9 cellular contexts compared by ENCODE assay signal in the genomic region with DNA sequence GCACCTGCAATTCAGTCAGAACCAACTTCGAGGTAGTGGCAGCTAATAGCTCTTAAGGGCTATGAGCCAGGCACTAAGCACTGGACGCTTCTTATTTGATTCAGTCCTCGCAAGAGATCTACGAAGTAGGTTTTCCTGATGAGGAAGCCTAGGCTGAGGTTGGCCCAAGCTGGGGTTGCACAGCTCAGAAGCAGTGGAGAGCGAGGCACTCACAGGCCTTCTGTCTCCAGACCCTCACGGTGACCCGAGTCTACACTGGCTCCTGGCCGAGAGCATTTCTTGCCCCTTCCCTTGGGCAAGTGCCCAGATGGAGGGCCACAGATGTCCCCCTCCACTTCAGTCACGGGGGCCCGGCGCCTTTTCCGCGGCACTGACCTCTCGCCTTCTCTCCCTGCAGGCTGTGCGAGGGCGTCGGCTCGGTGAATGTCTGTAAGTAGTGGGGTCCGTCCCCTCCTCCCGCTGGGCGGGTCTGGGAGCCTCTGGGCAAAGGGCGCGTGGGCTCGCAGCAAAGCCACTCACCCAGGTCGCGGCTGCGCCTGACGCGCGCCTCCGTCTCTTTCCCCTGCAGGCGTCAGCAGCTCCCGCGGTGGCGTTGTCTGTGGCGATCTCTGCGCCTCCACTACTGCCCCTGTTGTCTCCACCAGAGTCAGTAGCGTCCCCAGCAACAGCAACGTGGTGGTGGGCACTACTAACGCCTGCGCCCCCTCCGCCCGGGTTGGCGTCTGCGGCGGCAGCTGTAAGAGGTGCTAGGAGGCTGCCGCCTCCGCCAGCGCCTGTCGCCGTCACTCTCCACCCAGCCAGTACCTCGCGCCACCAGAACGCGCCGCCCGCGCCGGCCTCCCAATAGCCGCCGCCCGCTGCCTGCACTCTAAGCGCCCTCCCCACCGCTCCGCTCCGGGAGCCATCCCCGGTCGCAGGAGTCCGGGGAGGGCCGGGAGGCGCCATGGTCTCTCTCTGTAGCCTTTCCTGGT. TPM values are rescaled to one million over a fixed set of nuclear protein-coding genes. Genes with fewer than 3 reads are reported as not detected.
DNase-seq lines count a peak whose midpoint lies in the region; ATAC-seq and TF ChIP-seq lines count a peak whose summit lies in the region.
"Had no signal": no experiment of that assay in that cellular context is flagged by ENCODE, and none has a peak within 500 bp of the region (broad histone marks: within the 10 kb centered on the region; RNA-seq: fewer than 3 reads in every experiment).

No MANE protein-coding gene starts in this region.

- H3K27me3 ChIP-seq in HL-60 (ENCODE audit: insufficient read depth, poor library complexity, severe bottlenecking), result peaks cover 39% of the 10 kb centered on the region
- H3K27me3 ChIP-seq in ectodermal cell (ENCODE audit: control insufficient read depth, insufficient read depth, low read length, poor library complexity, severe bottlenecking), result peaks cover 50% of the 10 kb centered on the region
- H3K27me3 ChIP-seq in lung (ENCODE audit: control insufficient read depth, insufficient read depth), result no peaks in the 10 kb centered on the region

- ATAC-seq in lung (ENCODE audit: insufficient read depth, low FRiP score) (peak; percentile 73), GM18868 (IDR thresholded peaks at IDR 0.05; ENCODE audit: unreplicated experiment) (no peak), HG03025 (IDR thresholded peaks at IDR 0.05; ENCODE audit: low FRiP score, unreplicated experiment) (no peak)

- DNase-seq in AG10803 (ENCODE audit: low read depth), result peak; percentile 45
- peak in 1 of 2 experiments; percentile 16 for DNase-seq in HL-60 (ENCODE audit: low read depth in 1 of 2, low spot score in 1 of 2)
- DNase-seq in lung (ENCODE audit: low spot score), result peak; percentile 60
- DNase-seq in stimulated activated CD8-positive, alpha-beta memory T cell treated with anti-CD3 and anti-CD28 coated beads, Interleukin-4, amount 100 ng/mL, for 48 hours, result peak; percentile 67

- peaks cover 11% of the 10 kb centered on the region for H3K4me1 ChIP-seq in ectodermal cell (ENCODE audit: control insufficient read depth, insufficient read depth, low read length)
- peaks cover 0 to 6% of the 10 kb centered on the region in 2 donors for H3K4me1 ChIP-seq in lung (ENCODE audit: control insufficient read depth in 2 of 2, insufficient read depth in 2 of 2, low read length in 2 of 2)

- no peaks in the 10 kb centered on the region for H3K9me3 ChIP-seq in ectodermal cell (ENCODE audit: control insufficient read depth, low read length)
- no peaks in the 10 kb centered on the region for H3K9me3 ChIP-seq in lung (ENCODE audit: control insufficient read depth in 2 of 2, insufficient read depth in 1 of 2, low read length in 1 of 2)

- H3K27ac ChIP-seq in HL-60 (replicated peaks), result no peak overlapping the region
- peak overlapping the region; percentile 84 for H3K27ac ChIP-seq in VCaP
- H3K27ac ChIP-seq in ectodermal cell (ENCODE audit: insufficient read depth, low read depth, low read length, poor library complexity, severe bottlenecking), result no peak overlapping the region
- peak overlapping the region in 1 of 2 donors; percentile 59 for H3K27ac ChIP-seq in lung (ENCODE audit: low read depth in 1 of 2, low read length in 1 of 2)

- TF ChIP-seq CTCF in AG10803 (conservative IDR thresholded peaks at IDR 0.05; ENCODE audit: low read length) (peak; percentile 17; the same call in 1 of the 2 replicates), HL-60 (IDR thresholded peaks at IDR 0.05; ENCODE audit: insufficient read depth, low read length) (no peak), VCaP (conservative IDR thresholded peaks at IDR 0.05) (peak; percentile 47), lung (IDR thresholded peaks at IDR 0.05; ENCODE audit: control extremely low read depth, extremely low read depth) (no peak)

- WGBS in ectodermal cell, 2 experiments, result 10% methylated on average over 71 of the region's 71 CpGs
- WGBS in lung, 2 donors, result 7 to 8% methylated on average over 59 to 71 of the region's 71 CpGs

- H3K4me3 ChIP-seq in AG10803 (ENCODE audit: low read length), result peak overlapping the region; percentile 65
- 0 out of 2 replicates have a peak overlapping the region, but pooled peaks have one; percentile 4 for H3K4me3 ChIP-seq in HL-60 (replicated peaks; ENCODE audit: insufficient read depth, low read length)
- H3K4me3 ChIP-seq in ectodermal cell (ENCODE audit: insufficient read depth, low read depth, low read length), result peak overlapping the region; percentile 45
- peak overlapping the region; percentile 20 for H3K4me3 ChIP-seq in lung

- H3K36me3 ChIP-seq in ectodermal cell (ENCODE audit: control insufficient read depth, insufficient read depth, low read length), result no peaks in the 10 kb centered on the region
- H3K36me3 ChIP-seq in lung (ENCODE audit: control insufficient read depth in 2 of 2, insufficient read depth in 2 of 2, low read length in 2 of 2), result no peaks in the 10 kb centered on the region

RNA-seq across cellular contexts. Expression of a gene that starts 13.1 kb away (rescaled TPM):
- not detected for polyA plus RNA-seq in ectodermal cell (2013, experiment 1 of 4)
- polyA plus RNA-seq in ectodermal cell (2013, experiment 2 of 4), result not detected
- polyA plus RNA-seq in ectodermal cell (2013, experiment 3 of 4), result not detected
- not detected for polyA plus RNA-seq in ectodermal cell (2013, experiment 4 of 4)
- not detected for total RNA-seq in lung
- not detected for polyA plus RNA-seq in lung
- total RNA-seq: renal cortical epithelial cell had no signal

RNA-seq across cellular contexts. Expression of a gene that starts 16.8 kb away (rescaled TPM):
- not detected for polyA plus RNA-seq in ectodermal cell (2013, experiment 1 of 4)
- polyA plus RNA-seq in ectodermal cell (2013, experiment 2 of 4), result not detected
- polyA plus RNA-seq in ectodermal cell (2013, experiment 3 of 4), result not detected
- not detected for polyA plus RNA-seq in ectodermal cell (2013, experiment 4 of 4)
- total RNA-seq in lung, result under 1 TPM; 0.20 to 0.61 TPM
- polyA plus RNA-seq in lung, result under 1 TPM; 0.02 to 0.26 TPM
- total RNA-seq: renal cortical epithelial cell had no signal

RNA-seq across cellular contexts. Expression of a gene that starts 33.7 kb away (rescaled TPM):
- not detected for polyA plus RNA-seq in ectodermal cell (2013, experiment 1 of 4)
- polyA plus RNA-seq in ectodermal cell (2013, experiment 2 of 4), result not detected
- polyA plus RNA-seq in ectodermal cell (2013, experiment 3 of 4), result not detected
- not detected for polyA plus RNA-seq in ectodermal cell (2013, experiment 4 of 4)
- 1 to 10 TPM in 1 of 2 donors, not detected in 1; 1.1 TPM for total RNA-seq in lung
- polyA plus RNA-seq in lung, result under 1 TPM; 0.11 to 0.31 TPM

RNA-seq across cellular contexts. Expression of a gene that starts 59.2 kb away (rescaled TPM):
- polyA plus RNA-seq in ectodermal cell (2013, experiment 1 of 4), result not detected
- polyA plus RNA-seq in ectodermal cell (2013, experiment 2 of 4), result not detected
- polyA plus RNA-seq in ectodermal cell (2013, experiment 3 of 4), result not detected
- polyA plus RNA-seq in ectodermal cell (2013, experiment 4 of 4), result not detected
- total RNA-seq in lung, result not detected
- not detected for polyA plus RNA-seq in lung
- total RNA-seq: renal cortical epithelial cell had no signal

Comparison
In these comparisons a context has a peak if more than half of its experiments do, and no peak if none do; other contexts are left out.
1. H3K4me3 ChIP-seq: peak in every context shown above with its lines; median percentile 65 in AG10803; 45 in ectodermal cell; 20 in lung; 4 in HL-60.
2. CTCF ChIP-seq: peak in AG10803 (single experiment) and VCaP (single experiment); none in HL-60 (single experiment) and lung (single experiment).